Comparison of ENCODE assay signal across 8 cellular contexts in genomic region chr9:34328500-34328982, GRCh38. TPM values are rescaled to one million over a fixed set of nuclear protein-coding genes. Genes with fewer than 3 reads are reported as not detected.
DNase-seq lines count a peak whose midpoint lies in the region; ATAC-seq and TF ChIP-seq lines count a peak whose summit lies in the region.

No MANE protein-coding gene starts in this region.

- H3K27me3 ChIP-seq in Panc1 (ENCODE audit: control insufficient read depth, insufficient read depth, low read length): no peaks in the 10 kb centered on the region
- no peaks in the 10 kb centered on the region for H3K27me3 ChIP-seq in endocrine pancreas (ENCODE audit: control insufficient read depth, insufficient read depth, low read length)
- no peaks in the 10 kb centered on the region for H3K27me3 ChIP-seq in neural progenitor cell

- peak overlapping the region; percentile 89 for H2AFZ ChIP-seq in neural progenitor cell (replicated peaks)

- peaks cover 58% of the 10 kb centered on the region for H3K79me2 ChIP-seq in neural progenitor cell (ENCODE audit: low read depth)

- H3K27ac ChIP-seq in HEK293 (ENCODE audit: extremely low read depth, low read depth, low read length) (peak overlapping the region; percentile 69), Panc1 (ENCODE audit: low read length) (peak overlapping the region; percentile 94), neural progenitor cell (no peak overlapping the region)

- POLR2A ChIA-PET in HEK293 (lab: Yijun Ruan, JAX): interaction anchor here (0.8 to 1.0 kb wide), 2 partner anchors 48 to 280 kb away, joined by 4 read pairs; partner anchors contain the start of genes MYORG and UBAP2
- POLR2A ChIA-PET in Panc1 (lab: Charles Lee): interaction anchor here (0.6 kb wide), 1 partner anchor 30 kb away, joined by 6 read pairs; no protein-coding TSS in a partner anchor

- H3K27ac Mint-ChIP-seq in neural progenitor cell: peak overlapping the region; percentile 97

- H3K9me3 Mint-ChIP-seq in neural progenitor cell: no peaks in the 10 kb centered on the region

- H3K9me3 ChIP-seq in HEK293 (ENCODE audit: control insufficient read depth, insufficient read depth, low read depth, low read length) (no peaks in the 10 kb centered on the region), Panc1 (ENCODE audit: control insufficient read depth, insufficient read depth, low read depth, low read length) (no peaks in the 10 kb centered on the region), endocrine pancreas (ENCODE audit: control insufficient read depth, low read length) (no peaks in the 10 kb centered on the region), neural progenitor cell (ENCODE audit: low read depth) (no peaks in the 10 kb centered on the region)

- peaks cover under 1% of the 10 kb centered on the region; the same call in 1 of the 2 replicates for H3K4me1 ChIP-seq in HEK293 (ENCODE audit: control insufficient read depth, insufficient read depth, low read length)
- peaks cover 24% of the 10 kb centered on the region for H3K4me1 ChIP-seq in Panc1 (ENCODE audit: control insufficient read depth, insufficient read depth, low read length)
- H3K4me1 ChIP-seq in endocrine pancreas (ENCODE audit: control insufficient read depth, insufficient read depth, low read length): no peaks in the 10 kb centered on the region
- H3K4me1 ChIP-seq in neural progenitor cell: peaks cover 7% of the 10 kb centered on the region

- peak overlapping the region; percentile 97 for H3K4me3 Mint-ChIP-seq in neural progenitor cell

- TF ChIP-seq CTCF in HEK293 (tag by site-specific recombination; IDR thresholded peaks at IDR 0.05): no peak
- no peak for TF ChIP-seq CTCF in Panc1 (IDR thresholded peaks at IDR 0.05)
- no peak for TF ChIP-seq CTCF in neural progenitor cell (IDR thresholded peaks at IDR 0.05)

- in situ Hi-C loops in Panc1 (cut with HindIII; ENCODE audit: low pct_unique_long_range_greater_than_20kb, low sequenced_read_pairs) (no loop called here), KBM-7 (cut with MboI; ENCODE audit: low pct_unique_long_range_greater_than_20kb, low sequenced_read_pairs) (no loop called here)

- peak overlapping the region; percentile 87 for H3K4me2 ChIP-seq in neural progenitor cell

- peaks cover 32% of the 10 kb centered on the region for H3F3A ChIP-seq in neural progenitor cell (ENCODE audit: low read depth)

- H3K9ac ChIP-seq in endocrine pancreas (ENCODE audit: control insufficient read depth, insufficient read depth, low read length) (peak overlapping the region; percentile 45), neural progenitor cell (peak overlapping the region; percentile 84)

- H3K27me3 Mint-ChIP-seq in neural progenitor cell (ENCODE audit: insufficient read depth, low read depth): peaks cover 3% of the 10 kb centered on the region

- DNase-seq in D341Med (ENCODE audit: low spot score) (peak; percentile 54), Panc1 (ENCODE audit: low read depth, low spot score) (no peak), neural progenitor cell (ENCODE audit: low spot score) (peak; percentile 13), KBM-7 (no peak), NAMALWA (ENCODE audit: low spot score) (no peak)

- H3K36me3 ChIP-seq in HEK293 (ENCODE audit: control insufficient read depth in 2 of 2, insufficient read depth in 1 of 2, low read length in 2 of 2) (no peaks in the 10 kb centered on the region), Panc1 (ENCODE audit: control insufficient read depth, insufficient read depth, low read length) (no peaks in the 10 kb centered on the region; the same call in 1 of the 2 replicates), endocrine pancreas (ENCODE audit: control insufficient read depth, insufficient read depth, low read length) (no peaks in the 10 kb centered on the region), neural progenitor cell (no peaks in the 10 kb centered on the region)

- H3K4me1 Mint-ChIP-seq in neural progenitor cell: peaks cover 33% of the 10 kb centered on the region

- ATAC-seq in Panc1 (peak; percentile 33), HG02973 (IDR thresholded peaks at IDR 0.05; ENCODE audit: unreplicated experiment) (no peak)

- H3K4me3 ChIP-seq in HEK293 (ENCODE audit: low read depth, low read length): peak overlapping the region; percentile 73
- H3K4me3 ChIP-seq in Panc1 (ENCODE audit: low read depth in 2 of 2, low read length in 2 of 2): peak overlapping the region; percentile 91 to 97
- H3K4me3 ChIP-seq in endocrine pancreas (ENCODE audit: control insufficient read depth, insufficient read depth, low read length): peak overlapping the region; percentile 60
- H3K4me3 ChIP-seq in neural progenitor cell: peak overlapping the region; percentile 77

- no peaks in the 10 kb centered on the region for H3K36me3 Mint-ChIP-seq in neural progenitor cell

- TSS peak; percentile 84 for BruUV-seq in Panc1 (replicated peaks; lab: Mats Ljungman, UMichigan)

- intact Hi-C loops in Panc1 (cut with micrococcal nuclease; ENCODE audit: unreplicated experiment): no loop called here

- CTCF ChIA-PET in HEK293 (lab: Yijun Ruan, JAX): interaction anchor here (0.5 to 1.6 kb wide), 8 partner anchors 49 to 306 kb away, joined by 3 to 8 read pairs (median 4); partner anchors contain the start of genes MYORG and UBAP1
- CTCF ChIA-PET in Panc1 (lab: Charles Lee): no interaction called here

- peaks cover 15% of the 10 kb centered on the region for H4K20me1 ChIP-seq in neural progenitor cell (ENCODE audit: low read depth)

TF ChIP-seq in HEK293, 187 proteins besides CTCF, POLR2A, EP300 and RAD21 (continues in another document):
- TF ChIP-seq ZBTB44 (tag by site-specific recombination; IDR thresholded peaks at IDR 0.05) (no peak), ZNF2 (tag by site-specific recombination; IDR thresholded peaks at IDR 0.05) (no peak), ATF2 (tag by site-specific recombination; IDR thresholded peaks at IDR 0.05; ENCODE audit: low read depth) (no peak), ZNF747 (tag by site-specific recombination; IDR thresholded peaks at IDR 0.05) (no peak), ZNF423 (tag by site-specific recombination; IDR thresholded peaks at IDR 0.05) (no peak), PRDM1 (tag by site-specific recombination; IDR thresholded peaks at IDR 0.05) (peak; percentile 61; the same call in 1 of the 2 replicates), ZNF223 (tag by site-specific recombination; IDR thresholded peaks at IDR 0.05) (no peak), ZNF48 (tag by site-specific recombination; IDR thresholded peaks at IDR 0.05) (no peak), ZFHX2 (tag by site-specific recombination; conservative IDR thresholded peaks at IDR 0.05) (no peak), PBX3 (CRISPR knock-in tag; IDR thresholded peaks at IDR 0.05) (no peak), BCL6B (tag by site-specific recombination; IDR thresholded peaks at IDR 0.05) (no peak), ZNF473 (tag by site-specific recombination; IDR thresholded peaks at IDR 0.05) (no peak), ZNF600 (tag by site-specific recombination; IDR thresholded peaks at IDR 0.05) (no peak)

RNA-seq across cellular contexts. Expression of gene KIF24, which starts 0.5 kb away (rescaled TPM):
- 7.2 TPM for total RNA-seq in Panc1 (2021; ENCODE audit: unreplicated experiment)
- 2.6 TPM for polyA plus RNA-seq in Panc1 (2012; ENCODE audit: insufficient read length)
- 9.4 and 10.7 TPM in 2 replicates for total RNA-seq in neural progenitor cell (ENCODE audit: low replicate concordance)

RNA-seq across cellular contexts. Expression of gene NUDT2, which starts 0.8 kb away (rescaled TPM):
- total RNA-seq in Panc1 (2021; ENCODE audit: unreplicated experiment) (36.2 TPM), neural progenitor cell (ENCODE audit: low replicate concordance) (23.4 and 33.1 TPM in 2 replicates)
- polyA plus RNA-seq in Panc1 (2012; ENCODE audit: insufficient read length): 32.3 TPM

RNA-seq across cellular contexts. Expression of gene MYORG, which starts 48.2 kb away (rescaled TPM):
- total RNA-seq in Panc1 (2021; ENCODE audit: unreplicated experiment) (9.7 TPM), neural progenitor cell (ENCODE audit: low replicate concordance) (0.03 and 0.04 TPM in 2 replicates)
- polyA plus RNA-seq in Panc1 (2012; ENCODE audit: insufficient read length): 6.7 TPM

Comparison
In these comparisons a context has a peak if more than half of its experiments do, and no peak if none do; other contexts are left out.
1. DNase-seq: peak in D341Med (single experiment) and neural progenitor cell (single experiment); none in Panc1 (single experiment), KBM-7 (single experiment) and NAMALWA (single experiment).
2. RNA of gene MYORG, which starts 48.2 kb away (total RNA-seq): 9.7 TPM in Panc1 (single experiment); 0.03 to 0.04 TPM in neural progenitor cell; every median in the first group is over 10 times any median in the second.
3. Peak in every context shown above with its lines, with median percentiles within 50 percentile points of each other: H3K4me3 ChIP-seq.